12 cellular contexts compared by ENCODE assay signal in genomic region chr4:13984996-13985780, GRCh38.
DNase-seq lines count a peak whose midpoint lies in the region; ATAC-seq and TF ChIP-seq lines count a peak whose summit lies in the region.
"Had no signal": no experiment of that assay in that cellular context is flagged by ENCODE, and none has a peak within 500 bp of the region (broad histone marks: within the 10 kb centered on the region; RNA-seq: fewer than 3 reads in every experiment).

No MANE protein-coding gene starts in this region.

- DNase-seq in EL, result peak; percentile 61
- DNase-seq in OCI-M1 (lab: John Stamatoyannopoulos, UW), result peak; percentile 77
- peak; percentile 63 for DNase-seq in dedifferentiated amniotic fluid mesenchymal stem cell (ENCODE audit: extremely low spot score)
- DNase-seq in immature natural killer cell, result no peak
- DNase-seq in RKO (ENCODE audit: low spot score), result no peak
- DNase-seq in hippocampal formation (lab: John Stamatoyannopoulos, UW), result no peak
- DNase-seq: activated CD4-positive, alpha-beta T cell treated with anti-CD3 and anti-CD28 coated beads, Interleukin-2, amount 10 ng/mL, durations not matched to agents 24 days and 14 days; GDM1; NCI-H1930 had no signal

- H3K4me3 Mint-ChIP-seq in nephron (no peak overlapping the region), immature natural killer cell (no peak overlapping the region)
- H3K4me3 Mint-ChIP-seq: activated CD4-positive, alpha-beta T cell treated with anti-CD3 and anti-CD28 coated beads, Interleukin-2, amount 10 ng/mL, durations not matched to agents 24 days and 14 days; IgD-negative memory B cell had no signal

- no peak for TF ChIP-seq CTCF in nephron (IDR thresholded peaks at IDR 0.05; ENCODE audit: unreplicated experiment in 3 of 3)

- no peaks in the 10 kb centered on the region for H3K36me3 Mint-ChIP-seq in nephron (ENCODE audit: low read depth)
- no peaks in the 10 kb centered on the region for H3K36me3 Mint-ChIP-seq in immature natural killer cell
- H3K36me3 Mint-ChIP-seq: IgD-negative memory B cell had no signal

- no peaks in the 10 kb centered on the region for H3K9me3 Mint-ChIP-seq in nephron
- peaks cover 0 to 7% (median 0%) of the 10 kb centered on the region in 6 donors for H3K9me3 Mint-ChIP-seq in immature natural killer cell
- H3K9me3 Mint-ChIP-seq: activated CD4-positive, alpha-beta T cell treated with anti-CD3 and anti-CD28 coated beads, Interleukin-2, amount 10 ng/mL, durations not matched to agents 24 days and 14 days; IgD-negative memory B cell had no signal

- H3K4me1 Mint-ChIP-seq in nephron (peaks cover 12% of the 10 kb centered on the region), immature natural killer cell (peaks cover 6 to 21% of the 10 kb centered on the region in 2 donors)
- H3K4me1 Mint-ChIP-seq: activated CD4-positive, alpha-beta T cell treated with anti-CD3 and anti-CD28 coated beads, Interleukin-2, amount 10 ng/mL, durations not matched to agents 24 days and 14 days had no signal

- H3K27ac Mint-ChIP-seq in nephron (peak overlapping the region; percentile 19 to 80 (median 35)), immature natural killer cell (no peak overlapping the region)
- H3K27ac Mint-ChIP-seq: activated CD4-positive, alpha-beta T cell treated with anti-CD3 and anti-CD28 coated beads, Interleukin-2, amount 10 ng/mL, durations not matched to agents 24 days and 14 days had no signal

- H3K27me3 Mint-ChIP-seq in nephron (ENCODE audit: low read depth) (peaks cover 6% of the 10 kb centered on the region), immature natural killer cell (ENCODE audit: low read depth in 3 of 3) (no peaks in the 10 kb centered on the region)
- H3K27me3 Mint-ChIP-seq: activated CD4-positive, alpha-beta T cell treated with anti-CD3 and anti-CD28 coated beads, Interleukin-2, amount 10 ng/mL, durations not matched to agents 24 days and 14 days had no signal

- no peak for ATAC-seq in HG02884 (IDR thresholded peaks at IDR 0.05; ENCODE audit: unreplicated experiment)

Comparison
In these comparisons a context has a peak if more than half of its experiments do, and no peak if none do; other contexts are left out.
1. DNase-seq: peak in EL (single experiment), OCI-M1 (single experiment) and dedifferentiated amniotic fluid mesenchymal stem cell (single experiment); none in immature natural killer cell (0 of 3), RKO (single experiment) and hippocampal formation (0 of 2).
2. H3K27ac Mint-ChIP-seq: peak in nephron (3 of 3); none in immature natural killer cell (0 of 6).